ENCODE assay signal across 23 cellular contexts in genomic region chr17:27616414-27616813, GRCh38. TPM values are rescaled to one million over a fixed set of nuclear protein-coding genes. Genes with fewer than 3 reads are reported as not detected.
DNase-seq lines count a peak whose midpoint lies in the region; ATAC-seq and TF ChIP-seq lines count a peak whose summit lies in the region.
"Had no signal": no experiment of that assay in that cellular context is flagged by ENCODE, and none has a peak within 500 bp of the region (broad histone marks: within the 10 kb centered on the region; RNA-seq: fewer than 3 reads in every experiment).

No MANE protein-coding gene starts in this region.

- ATAC-seq in activated CD4-positive, alpha-beta T cell treated with anti-CD3 and anti-CD28 coated beads for 36 hours = peak; percentile 30
- no peak for ATAC-seq in GM18520 (IDR thresholded peaks at IDR 0.05; ENCODE audit: unreplicated experiment)

- H3K36me3 Mint-ChIP-seq in activated CD4-positive, alpha-beta T cell treated with anti-CD3 and anti-CD28 coated beads for 36 hours (ENCODE audit: low read depth) = peaks cover 77% of the 10 kb centered on the region
- H3K36me3 Mint-ChIP-seq in T-helper 2 cell treated with Interferon-gamma antibody and Interleukin-4, amounts not matched to agents 5 μg/mL and 100 μg/mL, for 36 hours (ENCODE audit: low read depth) = peaks cover 46% of the 10 kb centered on the region

- CTCF ChIA-PET in activated CD4-positive, alpha-beta T cell treated with anti-CD3 and anti-CD28 coated beads for 36 hours (lab: Charles Lee) = interaction anchor here (0.7 to 1.0 kb wide), 2 partner anchors 20 to 38 kb away, joined by 3 to 5 read pairs; no protein-coding TSS in a partner anchor

- H3K4me2 ChIP-seq in BLaER1 = peak overlapping the region; percentile 65
- H3K4me2 ChIP-seq: PC-9 had no signal

- H3K4me3 Mint-ChIP-seq in activated CD4-positive, alpha-beta T cell treated with anti-CD3 and anti-CD28 coated beads for 36 hours = peak overlapping the region; percentile 26
- peak overlapping the region; percentile 52 for H3K4me3 Mint-ChIP-seq in T-helper 2 cell treated with Interferon-gamma antibody and Interleukin-4, amounts not matched to agents 5 μg/mL and 100 μg/mL, for 36 hours

- H3K4me3 ChIP-seq in BLaER1 (no peak overlapping the region), WERI-Rb-1 (ENCODE audit: low read depth, low read length) (no peak overlapping the region)
- H3K4me3 ChIP-seq: ascending aorta, GM23248, PC-9, skin epidermis, tibial nerve had no signal

- no peak for TF ChIP-seq CTCF in WERI-Rb-1 (IDR thresholded peaks at IDR 0.05; ENCODE audit: low read depth, low read length)

- H4K20me1 ChIP-seq in BLaER1 = no peaks in the 10 kb centered on the region

- H3K9me3 ChIP-seq in BLaER1 = peaks cover 13% of the 10 kb centered on the region; the same call in 1 of the 2 replicates
- H3K9me3 ChIP-seq in WERI-Rb-1 (ENCODE audit: severe bottlenecking) = no peaks in the 10 kb centered on the region
- H3K9me3 ChIP-seq: ascending aorta, tibial nerve had no signal

- H3K4me1 Mint-ChIP-seq in activated CD4-positive, alpha-beta T cell treated with anti-CD3 and anti-CD28 coated beads for 36 hours = peaks cover 51% of the 10 kb centered on the region
- peaks cover 40% of the 10 kb centered on the region for H3K4me1 Mint-ChIP-seq in T-helper 2 cell treated with Interferon-gamma antibody and Interleukin-4, amounts not matched to agents 5 μg/mL and 100 μg/mL, for 36 hours (ENCODE audit: low read depth)

- POLR2A ChIA-PET in activated CD4-positive, alpha-beta T cell treated with anti-CD3 and anti-CD28 coated beads for 36 hours (lab: Charles Lee) = interaction anchor here (0.6 kb wide), 1 partner anchor 1834 kb away, joined by 3 read pairs; no protein-coding TSS in a partner anchor

- H3K27ac ChIP-seq in BLaER1 = peak overlapping the region; percentile 18
- H3K27ac ChIP-seq in WERI-Rb-1 = no peak overlapping the region
- H3K27ac ChIP-seq: ascending aorta, GM23248, PC-9, skin epidermis, tibial nerve had no signal

- TF ChIP-seq POLR2A in erythroblast (IDR thresholded peaks at IDR 0.05; ENCODE audit: low read length) = no peak

- DNase-seq in activated CD4-positive, alpha-beta T cell treated with anti-CD3 and anti-CD28 coated beads for 36 hours = peak; percentile 26
- no peak for DNase-seq in activated CD4-positive, alpha-beta T cell treated with anti-CD3 and anti-CD28 coated beads, Interleukin-2, amount 50 U/mL, for 4 hours
- peak; percentile 55 for DNase-seq in T-helper 2 cell treated with Interferon-gamma antibody and Interleukin-4, amounts not matched to agents 5 μg/mL and 100 μg/mL, for 36 hours (ENCODE audit: low spot score)
- DNase-seq in erythroblast (lab: John Stamatoyannopoulos, UW) (peak; percentile 20 to 71), WERI-Rb-1 (no peak), middle frontal gyrus (ENCODE audit: extremely low spot score, low spot score) (no peak)
- DNase-seq: 8988T; activated gamma-delta T cell; caudate nucleus; COR-L47; DMS79 treated with DMSO at 0.1 percent for 48 hours; GM23248; mammary epithelial cell; NCI-H1105; NCI-H446; PC-9; stimulated activated CD4-positive, alpha-beta T cell treated with anti-CD3 and anti-CD28 coated beads, Interleukin-2, amount 100 ng/mL, for 24 hours; stimulated activated naive CD4-positive, alpha-beta T cell treated with Interleukin-2 at 50 U/mL for 16 hours had no signal

- intact Hi-C loops in activated CD4-positive, alpha-beta T cell treated with anti-CD3 and anti-CD28 coated beads for 36 hours (cut with DNase I, micrococcal nuclease) = loop anchor here in 1 of 2 experiments (5.0 to 10.0 kb wide), 2 partner anchors 36 to 382 kb away; no protein-coding TSS in a partner anchor

- H3K27me3 ChIP-seq in BLaER1 (no peaks in the 10 kb centered on the region), WERI-Rb-1 (ENCODE audit: insufficient read depth, low read depth, severe bottlenecking) (no peaks in the 10 kb centered on the region)
- H3K27me3 ChIP-seq: ascending aorta, tibial nerve had no signal

- no peak overlapping the region for H3K9ac ChIP-seq in BLaER1
- H3K9ac ChIP-seq: GM23248 had no signal

- peaks cover 79% of the 10 kb centered on the region for H3K4me1 ChIP-seq in BLaER1
- H3K4me1 ChIP-seq: ascending aorta had no signal

- no peaks in the 10 kb centered on the region for H3K27me3 Mint-ChIP-seq in activated CD4-positive, alpha-beta T cell treated with anti-CD3 and anti-CD28 coated beads for 36 hours
- H3K27me3 Mint-ChIP-seq in T-helper 2 cell treated with Interferon-gamma antibody and Interleukin-4, amounts not matched to agents 5 μg/mL and 100 μg/mL, for 36 hours (ENCODE audit: low read depth) = no peaks in the 10 kb centered on the region

- H3K36me3 ChIP-seq in BLaER1 (peaks cover 33% of the 10 kb centered on the region), WERI-Rb-1 (peaks cover 81% of the 10 kb centered on the region)

- no peaks in the 10 kb centered on the region for H3K9me3 Mint-ChIP-seq in activated CD4-positive, alpha-beta T cell treated with anti-CD3 and anti-CD28 coated beads for 36 hours (ENCODE audit: low read depth)
- no peaks in the 10 kb centered on the region for H3K9me3 Mint-ChIP-seq in T-helper 2 cell treated with Interferon-gamma antibody and Interleukin-4, amounts not matched to agents 5 μg/mL and 100 μg/mL, for 36 hours

- H3K27ac Mint-ChIP-seq in activated CD4-positive, alpha-beta T cell treated with anti-CD3 and anti-CD28 coated beads for 36 hours = peak overlapping the region; percentile 85
- H3K27ac Mint-ChIP-seq in T-helper 2 cell treated with Interferon-gamma antibody and Interleukin-4, amounts not matched to agents 5 μg/mL and 100 μg/mL, for 36 hours = peak overlapping the region; percentile 79

RNA-seq across cellular contexts. Expression of gene LGALS9, which starts 14.6 kb away (rescaled TPM):
- total RNA-seq in activated CD4-positive, alpha-beta T cell treated with anti-CD3 and anti-CD28 coated beads for 36 hours = 10 to 100 TPM; 33.7 to 33.8 TPM

Comparison
In these comparisons a context has a peak if more than half of its experiments do, and no peak if none do; other contexts are left out.
1. DNase-seq: peak in activated CD4-positive, alpha-beta T cell treated with anti-CD3 and anti-CD28 coated beads for 36 hours (single experiment), T-helper 2 cell treated with Interferon-gamma antibody and Interleukin-4, amounts not matched to agents 5 μg/mL and 100 μg/mL, for 36 hours (single experiment) and erythroblast (2 of 2); none in activated CD4-positive, alpha-beta T cell treated with anti-CD3 and anti-CD28 coated beads, Interleukin-2, amount 50 U/mL, for 4 hours (0 of 2), WERI-Rb-1 (single experiment) and middle frontal gyrus (single experiment).